8 cellular contexts compared by ENCODE assay signal in the genomic region with DNA sequence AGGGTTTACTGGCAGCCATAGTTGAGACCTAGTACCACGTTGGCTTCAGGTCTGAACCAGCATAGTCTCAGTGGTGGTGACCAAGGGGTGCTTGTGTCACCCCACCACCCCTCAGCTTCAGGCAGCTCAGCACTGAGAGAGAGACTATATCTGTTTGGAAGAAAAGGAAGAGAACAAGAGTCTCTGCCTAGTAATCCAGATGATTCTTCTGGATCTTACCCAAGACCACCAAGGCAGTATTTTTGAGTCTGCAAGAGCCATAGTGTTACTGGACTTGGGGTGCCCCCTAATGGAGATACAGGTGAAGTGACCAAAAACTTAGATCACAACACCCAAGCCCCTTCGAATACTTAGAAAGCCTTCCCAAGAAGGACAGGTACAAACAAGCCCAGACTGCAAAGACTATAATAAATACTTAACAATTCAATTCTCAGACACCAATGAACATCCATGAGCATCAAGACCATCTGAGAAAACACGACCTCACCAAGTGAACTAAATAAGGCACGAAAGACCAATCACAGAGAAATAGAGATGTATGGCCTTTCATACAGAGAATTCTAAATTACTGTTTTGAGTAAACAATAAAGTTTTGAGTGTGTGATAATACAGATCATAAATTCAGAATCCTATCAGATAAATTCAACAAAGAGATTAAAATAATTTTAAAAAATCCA.
DNase-seq lines count a peak whose midpoint lies in the region; ATAC-seq and TF ChIP-seq lines count a peak whose summit lies in the region.

No MANE protein-coding gene starts in this region.

- H3K9me3 ChIP-seq in testis, result no peaks in the 10 kb centered on the region

- TF ChIP-seq CTCF in brain microvascular endothelial cell (IDR thresholded peaks at IDR 0.05; ENCODE audit: low read depth, low read length, missing control alignments) (peak; percentile 78), testis (IDR thresholded peaks at IDR 0.05) (peak in 2 of 3 experiments; percentile 50 to 51)

- no peak overlapping the region for H3K4me3 ChIP-seq in brain microvascular endothelial cell (ENCODE audit: low read depth, low read length)
- H3K4me3 ChIP-seq in testis, result no peak overlapping the region

- H3K27ac ChIP-seq in brain microvascular endothelial cell (no peak overlapping the region), testis (no peak overlapping the region)

- DNase-seq in NCI-H2029 treated with DMSO at 0.1 percent for 48 hours (lab: John Stamatoyannopoulos, UW) (peak; percentile 3), NCI-H2029 (lab: John Stamatoyannopoulos, UW) (no peak), RPMI7951 (ENCODE audit: low read depth) (peak; percentile 48), brain microvascular endothelial cell (peak; percentile 66), left lobe of liver (ENCODE audit: low spot score) (no peak), testis (peak; percentile 46)

- H3K4me1 ChIP-seq in testis, result no peaks in the 10 kb centered on the region

- in situ Hi-C loops in brain microvascular endothelial cell (cut with HindIII; ENCODE audit: low pct_ligation_motif_present, low sequenced_read_pairs), result no loop called here

- H3K27me3 ChIP-seq in brain microvascular endothelial cell (replicated peaks), result no peaks in the 10 kb centered on the region
- H3K27me3 ChIP-seq in testis, result no peaks in the 10 kb centered on the region

- intact Hi-C loops in testis (cut with DNase I; ENCODE audit: low total_unique reads), result no loop called here

- peak; percentile 75 for ATAC-seq in HG03354 (IDR thresholded peaks at IDR 0.05; ENCODE audit: poor library complexity, severe bottlenecking, unreplicated experiment)
- peak; percentile 52 for ATAC-seq in left lobe of liver
- no peak for ATAC-seq in GM18520 (IDR thresholded peaks at IDR 0.05; ENCODE audit: unreplicated experiment)

- WGBS in testis, 2 donors, result 77 to 78% methylated on average over 4 of the region's 4 CpGs

- H3K36me3 ChIP-seq in brain microvascular endothelial cell (replicated peaks) (no peaks in the 10 kb centered on the region), testis (ENCODE audit: low read depth, missing control alignments) (no peaks in the 10 kb centered on the region)

- no peak for TF ChIP-seq POLR2A in testis (IDR thresholded peaks at IDR 0.05)

Comparison
In these comparisons a context has a peak if more than half of its experiments do, and no peak if none do; other contexts are left out.
1. DNase-seq: peak in NCI-H2029 treated with DMSO at 0.1 percent for 48 hours (single experiment), RPMI7951 (single experiment), brain microvascular endothelial cell (single experiment) and testis (single experiment); none in NCI-H2029 (single experiment) and left lobe of liver (single experiment).